Comparison of ENCODE assay signal across 1 cellular context in genomic region chr1:195897072-195897471, GRCh38.
TF ChIP-seq lines count a peak whose summit lies in the region.

No MANE protein-coding gene starts in this region.

TF ChIP-seq in SK-N-SH treated with all-trans-retinoic acid at 6 μM for 48 hours, 23 proteins besides CTCF, POLR2A, EP300 and RAD21 (continued from another document):
- TF ChIP-seq TSHZ2 (CRISPR knock-in tag; IDR thresholded peaks at IDR 0.05), result no peak
- TF ChIP-seq POU6F1 (CRISPR knock-in tag; IDR thresholded peaks at IDR 0.05; ENCODE audit: borderline replicate concordance, low read depth), result no peak
- TF ChIP-seq GLIS3 (CRISPR knock-in tag; IDR thresholded peaks at IDR 0.05), result no peak
- no peak for TF ChIP-seq TOX (CRISPR knock-in tag; IDR thresholded peaks at IDR 0.05; ENCODE audit: borderline replicate concordance)
- no peak for TF ChIP-seq ZNF70 (CRISPR knock-in tag; IDR thresholded peaks at IDR 0.05)
- no peak for TF ChIP-seq TCF4 (CRISPR knock-in tag; IDR thresholded peaks at IDR 0.05; ENCODE audit: borderline replicate concordance)
- no peak for TF ChIP-seq CREB5 (CRISPR knock-in tag; IDR thresholded peaks at IDR 0.05; ENCODE audit: low read depth)
